In the genomic region with DNA sequence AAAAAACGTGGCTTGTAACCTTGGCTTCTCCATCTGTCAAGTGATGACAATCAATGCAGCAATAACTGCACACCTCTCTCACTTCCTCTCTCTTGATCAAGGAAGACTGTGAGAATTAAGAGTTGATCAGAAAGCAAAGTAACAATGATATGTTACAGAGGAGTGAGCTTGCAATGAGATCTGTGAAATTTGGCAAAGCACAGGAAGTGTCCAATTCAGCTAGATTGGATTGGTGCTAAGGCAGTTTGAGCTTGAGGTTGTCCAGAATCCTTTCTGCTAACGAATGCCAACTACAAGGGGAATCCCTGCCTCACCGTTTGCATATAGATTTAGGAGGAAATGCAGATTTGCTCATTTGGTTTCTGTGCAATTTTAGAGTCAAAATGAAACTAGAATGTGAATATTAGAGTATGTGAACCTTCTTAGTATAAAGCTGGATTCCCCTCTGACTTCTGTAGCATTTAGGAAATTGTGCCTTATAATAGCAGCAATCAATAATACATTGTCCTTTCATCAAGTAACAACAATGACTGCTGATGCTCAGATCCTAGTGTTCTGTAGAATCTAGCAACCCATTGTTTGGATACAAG, we compare ENCODE assay signal across 9 cellular contexts.
A peak's percentile ranks its signal among the peaks of the same experiment; 100 is the strongest.
DNase-seq lines count a peak whose midpoint lies in the region; ATAC-seq and TF ChIP-seq lines count a peak whose summit lies in the region.
"Had no signal": no experiment of that assay in that cellular context is flagged by ENCODE, and none has a peak within 500 bp of the region (broad histone marks: within the 10 kb centered on the region; RNA-seq: fewer than 3 reads in every experiment).

No MANE protein-coding gene starts in this region.

- no peaks in the 10 kb centered on the region for H4K20me1 ChIP-seq in GM23338 (replicated peaks; ENCODE audit: insufficient read depth)

- POLR2A ChIA-PET in activated CD4-positive, alpha-beta memory T cell treated with anti-CD3 and anti-CD28 coated beads for 36 hours (lab: Charles Lee) = interaction anchor here (0.7 to 1.4 kb wide), 8 partner anchors 13 to 356 kb away, joined by 3 to 8 read pairs (median 4); no protein-coding TSS in a partner anchor

- H3K4me3 Mint-ChIP-seq in activated CD4-positive, alpha-beta memory T cell treated with anti-CD3 and anti-CD28 coated beads for 36 hours = peak overlapping the region; percentile 4
- H3K4me3 Mint-ChIP-seq in GM23338 = no peak overlapping the region

- H3K36me3 Mint-ChIP-seq in activated CD4-positive, alpha-beta memory T cell treated with anti-CD3 and anti-CD28 coated beads for 36 hours = peaks cover 7% of the 10 kb centered on the region
- H3K36me3 Mint-ChIP-seq in GM23338 (ENCODE audit: low read depth) = peaks cover 3% of the 10 kb centered on the region; the same call in 2 of the 3 replicates

- 0 out of 2 replicates have a peak, but pooled peaks cover 2% of the 10 kb centered on the region for H3K9me2 ChIP-seq in GM23338 (ENCODE audit: insufficient read depth)

- DNase-seq in stimulated activated CD4-positive, alpha-beta T cell treated with anti-CD3 and anti-CD28 coated beads, Interleukin-15, amount 100 ng/mL, for 24 hours = peak; percentile 52
- DNase-seq in stimulated activated CD4-positive, alpha-beta T cell treated with anti-CD3 and anti-CD28 coated beads, Interleukin-4, amount 100 ng/mL, for 4 hours = no peak
- DNase-seq in activated CD4-positive, alpha-beta memory T cell treated with anti-CD3 and anti-CD28 coated beads for 36 hours = peak; percentile 59
- DNase-seq in substantia nigra (lab: John Stamatoyannopoulos, UW) (peak in 1 of 49 donors; percentile 57), GM23338 (ENCODE audit: low spot score) (no peak), activated gamma-delta T cell treated with Interleukin-2 at 50 U/mL for 16 hours (no peak), NCI-H2107 treated with DMSO at 0.1 percent for 48 hours (lab: John Stamatoyannopoulos, UW; ENCODE audit: unreplicated experiment) (no peak)
- DNase-seq: pancreas had no signal

- peak; percentile 60 for ATAC-seq in HG02885 (IDR thresholded peaks at IDR 0.05; ENCODE audit: poor library complexity, unreplicated experiment)
- no peak for ATAC-seq in GM23338
- ATAC-seq: pancreas had no signal

- peaks cover 21% of the 10 kb centered on the region for H3K9me3 Mint-ChIP-seq in activated CD4-positive, alpha-beta memory T cell treated with anti-CD3 and anti-CD28 coated beads for 36 hours
- peaks cover 15% of the 10 kb centered on the region for H3K9me3 Mint-ChIP-seq in GM23338

- no peak overlapping the region for H3K4me2 ChIP-seq in GM23338

- peak overlapping the region; percentile 93 for H3K27ac ChIP-seq in substantia nigra (ENCODE audit: low read depth, low read length, poor library complexity, severe bottlenecking)
- no peak overlapping the region for H3K27ac ChIP-seq in GM23338 (ENCODE audit: low read depth)
- H3K27ac ChIP-seq: pancreas had no signal

- intact Hi-C loops in activated CD4-positive, alpha-beta memory T cell treated with anti-CD3 and anti-CD28 coated beads for 36 hours (cut with micrococcal nuclease) = loop anchor here (1.0 to 2.0 kb wide), 5 partner anchors 145 to 1048 kb away; no protein-coding TSS in a partner anchor

- peaks cover 59% of the 10 kb centered on the region for H3K4me1 Mint-ChIP-seq in activated CD4-positive, alpha-beta memory T cell treated with anti-CD3 and anti-CD28 coated beads for 36 hours (ENCODE audit: low read depth)
- peaks cover 13% of the 10 kb centered on the region for H3K4me1 Mint-ChIP-seq in GM23338

- no peak overlapping the region for H2AFZ ChIP-seq in GM23338

- TF ChIP-seq CTCF in GM23338 (conservative IDR thresholded peaks at IDR 0.05; ENCODE audit: low read depth in 2 of 2) = no peak

- H3K27ac Mint-ChIP-seq in activated CD4-positive, alpha-beta memory T cell treated with anti-CD3 and anti-CD28 coated beads for 36 hours = peak overlapping the region; percentile 51
- H3K27ac Mint-ChIP-seq in GM23338 = no peak overlapping the region

- peaks cover 9% of the 10 kb centered on the region; the same call in 1 of the 2 replicates for H3K4me1 ChIP-seq in GM23338 (ENCODE audit: insufficient read depth)
- H3K4me1 ChIP-seq: pancreas had no signal

- CTCF ChIA-PET in activated CD4-positive, alpha-beta memory T cell treated with anti-CD3 and anti-CD28 coated beads for 36 hours (lab: Charles Lee) = interaction anchor here (1.0 to 3.4 kb wide), 3 partner anchors 13 to 424 kb away, joined by 3 to 19 read pairs (median 3); no protein-coding TSS in a partner anchor

- no peak overlapping the region for H3K4me3 ChIP-seq in GM23338
- H3K4me3 ChIP-seq: pancreas had no signal

- peaks cover 2% of the 10 kb centered on the region for H3K27me3 Mint-ChIP-seq in activated CD4-positive, alpha-beta memory T cell treated with anti-CD3 and anti-CD28 coated beads for 36 hours
- no peaks in the 10 kb centered on the region for H3K27me3 Mint-ChIP-seq in GM23338 (ENCODE audit: insufficient read depth, low read depth, poor library complexity)

- no peaks in the 10 kb centered on the region for H3K27me3 ChIP-seq in GM23338 (ENCODE audit: insufficient read depth)
- H3K27me3 ChIP-seq: pancreas had no signal

- no peaks in the 10 kb centered on the region for H3F3A ChIP-seq in GM23338 (replicated peaks; ENCODE audit: low read depth)

- H3K79me2 ChIP-seq in GM23338 (replicated peaks; ENCODE audit: insufficient read depth) = no peaks in the 10 kb centered on the region

- no peaks in the 10 kb centered on the region for H3K36me3 ChIP-seq in GM23338 (ENCODE audit: insufficient read depth)
- H3K36me3 ChIP-seq: pancreas had no signal

TF ChIP-seq in GM23338, 12 proteins besides CTCF, POLR2A, EP300 and RAD21 (continues in another document):
- no peak for TF ChIP-seq ZNF114 (CRISPR knock-in tag; IDR thresholded peaks at IDR 0.05)
- TF ChIP-seq EZH2 (IDR thresholded peaks at IDR 0.05; ENCODE audit: low read depth, unreplicated experiment) = no peak
- TF ChIP-seq, protein P1, sequence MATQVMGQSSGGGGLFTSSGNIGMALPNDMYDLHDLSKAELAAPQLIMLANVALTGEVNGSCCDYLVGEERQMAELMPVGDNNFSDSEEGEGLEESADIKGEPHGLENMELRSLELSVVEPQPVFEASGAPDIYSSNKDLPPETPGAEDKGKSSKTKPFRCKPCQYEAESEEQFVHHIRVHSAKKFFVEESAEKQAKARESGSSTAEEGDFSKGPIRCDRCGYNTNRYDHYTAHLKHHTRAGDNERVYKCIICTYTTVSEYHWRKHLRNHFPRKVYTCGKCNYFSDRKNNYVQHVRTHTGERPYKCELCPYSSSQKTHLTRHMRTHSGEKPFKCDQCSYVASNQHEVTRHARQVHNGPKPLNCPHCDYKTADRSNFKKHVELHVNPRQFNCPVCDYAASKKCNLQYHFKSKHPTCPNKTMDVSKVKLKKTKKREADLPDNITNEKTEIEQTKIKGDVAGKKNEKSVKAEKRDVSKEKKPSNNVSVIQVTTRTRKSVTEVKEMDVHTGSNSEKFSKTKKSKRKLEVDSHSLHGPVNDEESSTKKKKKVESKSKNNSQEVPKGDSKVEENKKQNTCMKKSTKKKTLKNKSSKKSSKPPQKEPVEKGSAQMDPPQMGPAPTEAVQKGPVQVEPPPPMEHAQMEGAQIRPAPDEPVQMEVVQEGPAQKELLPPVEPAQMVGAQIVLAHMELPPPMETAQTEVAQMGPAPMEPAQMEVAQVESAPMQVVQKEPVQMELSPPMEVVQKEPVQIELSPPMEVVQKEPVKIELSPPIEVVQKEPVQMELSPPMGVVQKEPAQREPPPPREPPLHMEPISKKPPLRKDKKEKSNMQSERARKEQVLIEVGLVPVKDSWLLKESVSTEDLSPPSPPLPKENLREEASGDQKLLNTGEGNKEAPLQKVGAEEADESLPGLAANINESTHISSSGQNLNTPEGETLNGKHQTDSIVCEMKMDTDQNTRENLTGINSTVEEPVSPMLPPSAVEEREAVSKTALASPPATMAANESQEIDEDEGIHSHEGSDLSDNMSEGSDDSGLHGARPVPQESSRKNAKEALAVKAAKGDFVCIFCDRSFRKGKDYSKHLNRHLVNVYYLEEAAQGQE (IDR thresholded peaks at IDR 0.05; ENCODE audit: unreplicated experiment) = no peak
- TF ChIP-seq POLR2AphosphoS5 (IDR thresholded peaks at IDR 0.05; ENCODE audit: low read depth) = no peak
- TF ChIP-seq STAT1 (IDR thresholded peaks at IDR 0.05; ENCODE audit: unreplicated experiment) = no peak

Comparison
In these comparisons a context has a peak if more than half of its experiments do, and no peak if none do; other contexts are left out.
1. DNase-seq: peak in stimulated activated CD4-positive, alpha-beta T cell treated with anti-CD3 and anti-CD28 coated beads, Interleukin-15, amount 100 ng/mL, for 24 hours (single experiment) and activated CD4-positive, alpha-beta memory T cell treated with anti-CD3 and anti-CD28 coated beads for 36 hours (single experiment); none in stimulated activated CD4-positive, alpha-beta T cell treated with anti-CD3 and anti-CD28 coated beads, Interleukin-4, amount 100 ng/mL, for 4 hours (0 of 2), GM23338 (single experiment), activated gamma-delta T cell treated with Interleukin-2 at 50 U/mL for 16 hours (single experiment) and NCI-H2107 treated with DMSO at 0.1 percent for 48 hours (single experiment).